ENCODE assay signal across 31 cellular contexts in genomic region chr11:126190792-126191191, GRCh38. TPM values are rescaled to one million over a fixed set of nuclear protein-coding genes. Genes with fewer than 3 reads are reported as not detected.
DNase-seq lines count a peak whose midpoint lies in the region; ATAC-seq and TF ChIP-seq lines count a peak whose summit lies in the region.
"Had no signal": no experiment of that assay in that cellular context is flagged by ENCODE, and none has a peak within 500 bp of the region (broad histone marks: within the 10 kb centered on the region; RNA-seq: fewer than 3 reads in every experiment).

No MANE protein-coding gene starts in this region.

- ATAC-seq in GM23338 (no peak), heart right ventricle (no peak), GM18868 (IDR thresholded peaks at IDR 0.05; ENCODE audit: unreplicated experiment) (no peak)
- ATAC-seq: activated CD4-positive, alpha-beta T cell treated with anti-CD3 and anti-CD28 coated beads for 36 hours; CD8-positive, alpha-beta T cell; heart left ventricle; K562; mucosa of descending colon; natural killer cell; SK-N-SH treated with all-trans-retinoic acid at 6 μM for 48 hours; stimulated activated naive CD8-positive, alpha-beta T cell treated with anti-CD3 and anti-CD28 coated beads, Interleukin-15, Interleukin-2, amounts not matched to agents 100 U/mL and 50 U/mL, for 24 hours had no signal

- no peaks in the 10 kb centered on the region for H3K79me2 ChIP-seq in GM23338 (replicated peaks; ENCODE audit: insufficient read depth)

- H3F3A ChIP-seq in GM23338 (replicated peaks; ENCODE audit: low read depth): no peaks in the 10 kb centered on the region

- TF ChIP-seq CTCF in GM23338 (conservative IDR thresholded peaks at IDR 0.05; ENCODE audit: low read depth in 2 of 2): no peak
- no peak for TF ChIP-seq CTCF in heart right ventricle (IDR thresholded peaks at IDR 0.05)
- no peak for TF ChIP-seq CTCF in WERI-Rb-1 (IDR thresholded peaks at IDR 0.05; ENCODE audit: low read depth, low read length)

- intact Hi-C loops in heart right ventricle (cut with DNase I): loop anchor here (1.0 to 10.0 kb wide), 6 partner anchors 48 to 268 kb away; partner anchors contain the start of genes CDON (in 4 of the 10) and VSIG10L2 (in 1 of the 10)

- H3K4me2 ChIP-seq in GM23338: no peak overlapping the region
- H3K4me2 ChIP-seq: smooth muscle cell had no signal

- peaks cover 12% of the 10 kb centered on the region for H3K4me1 Mint-ChIP-seq in GM23338
- H3K4me1 Mint-ChIP-seq: activated CD4-positive, alpha-beta T cell treated with anti-CD3 and anti-CD28 coated beads for 36 hours; endodermal cell had no signal

- H3K9me3 Mint-ChIP-seq in GM23338: no peaks in the 10 kb centered on the region
- H3K9me3 Mint-ChIP-seq: activated naive CD8-positive, alpha-beta T cell treated with anti-CD3 and anti-CD28 coated beads, Interleukin-2, amount 10 ng/mL, durations not matched to agents 7 days and 5 days; CD8-positive, alpha-beta T cell; dendritic cell treated with granulocyte-macrophage colony-stimulating factor and Interleukin-4, amounts not matched to agents 40 ng/mL and 50 ng/mL, for 4 days; natural killer cell had no signal

- H3K9me3 ChIP-seq in heart right ventricle: no peaks in the 10 kb centered on the region
- no peaks in the 10 kb centered on the region for H3K9me3 ChIP-seq in WERI-Rb-1 (ENCODE audit: severe bottlenecking)
- H3K9me3 ChIP-seq: ascending aorta, esophagus muscularis mucosa, heart left ventricle, mucosa of descending colon had no signal

- peaks cover 12% of the 10 kb centered on the region for H3K27me3 Mint-ChIP-seq in GM23338 (ENCODE audit: insufficient read depth, low read depth, poor library complexity)
- H3K27me3 Mint-ChIP-seq: activated CD4-positive, alpha-beta T cell treated with anti-CD3 and anti-CD28 coated beads for 36 hours; activated naive CD8-positive, alpha-beta T cell treated with anti-CD3 and anti-CD28 coated beads, Interleukin-2, amount 10 ng/mL, durations not matched to agents 7 days and 5 days; dendritic cell treated with granulocyte-macrophage colony-stimulating factor and Interleukin-4, amounts not matched to agents 40 ng/mL and 50 ng/mL, for 4 days had no signal

- H4K20me1 ChIP-seq in GM23338 (replicated peaks; ENCODE audit: insufficient read depth): no peaks in the 10 kb centered on the region; the same call in 1 of the 2 replicates

- H3K4me1 ChIP-seq in GM23338 (ENCODE audit: insufficient read depth) (no peaks in the 10 kb centered on the region), heart right ventricle (peaks cover 0 to 6% (median 0%) of the 10 kb centered on the region in 9 donors)
- H3K4me1 ChIP-seq: ascending aorta had no signal

- no peak overlapping the region for H3K4me3 Mint-ChIP-seq in GM23338
- H3K4me3 Mint-ChIP-seq: activated CD4-positive, alpha-beta T cell treated with anti-CD3 and anti-CD28 coated beads for 36 hours; activated naive CD8-positive, alpha-beta T cell treated with anti-CD3 and anti-CD28 coated beads, Interleukin-2, amount 10 ng/mL, durations not matched to agents 7 days and 5 days; CD8-positive, alpha-beta T cell; dendritic cell treated with granulocyte-macrophage colony-stimulating factor and Interleukin-4, amounts not matched to agents 40 ng/mL and 50 ng/mL, for 4 days; endodermal cell; natural killer cell had no signal

- DNase-seq in GM23338 (ENCODE audit: low spot score) (no peak), amniotic epithelial cell (ENCODE audit: low read depth) (peak; percentile 52), left kidney (ENCODE audit: low read depth, low spot score) (peak; percentile 50), renal cortical epithelial cell (ENCODE audit: low read depth) (peak; percentile 22), heart right ventricle (no peak), WERI-Rb-1 (no peak)
- DNase-seq: activated CD4-positive, alpha-beta T cell treated with anti-CD3 and anti-CD28 coated beads for 36 hours; activated effector memory CD4-positive, alpha-beta T cell treated with anti-CD3 and anti-CD28 coated beads, Interleukin-2, amount 50 U/mL, for 16 hours; activated naive CD8-positive, alpha-beta T cell treated with anti-CD3 and anti-CD28 coated beads, Interleukin-2, amount 10 ng/mL, durations not matched to agents 7 days and 5 days; AML-193; caudate nucleus; CD8-positive, alpha-beta T cell; endodermal cell; foreskin fibroblast; heart left ventricle; mucosa of descending colon; natural killer cell; NCI-H1105; NCI-H187 treated with DMSO at 0.1 percent for 48 hours; NCI-H526; OCI-M1; stimulated activated naive CD8-positive, alpha-beta T cell treated with anti-CD3 and anti-CD28 coated beads, Interleukin-15, Interleukin-2, amounts not matched to agents 100 U/mL and 50 U/mL, for 24 hours; T-helper 2 cell had no signal

- no peak overlapping the region for H2AFZ ChIP-seq in GM23338

- H3K4me3 ChIP-seq in GM23338: no peak overlapping the region
- no peak overlapping the region for H3K4me3 ChIP-seq in heart right ventricle
- H3K4me3 ChIP-seq in WERI-Rb-1 (ENCODE audit: low read depth, low read length): no peak overlapping the region
- H3K4me3 ChIP-seq: ascending aorta, esophagus muscularis mucosa, heart left ventricle, K562, lung, mucosa of descending colon, smooth muscle cell had no signal

- 92 to 97% methylated on average over 14 of the region's 14 CpGs for WGBS in heart right ventricle, 2 donors

- no peak overlapping the region for H3K27ac ChIP-seq in GM23338 (ENCODE audit: low read depth)
- no peak overlapping the region for H3K27ac ChIP-seq in heart right ventricle
- H3K27ac ChIP-seq in WERI-Rb-1: no peak overlapping the region
- H3K27ac ChIP-seq: ascending aorta, esophagus muscularis mucosa, heart left ventricle had no signal

- H3K9me2 ChIP-seq in GM23338 (ENCODE audit: insufficient read depth): no peaks in the 10 kb centered on the region

- H3K36me3 Mint-ChIP-seq in GM23338 (ENCODE audit: low read depth): peaks cover 33% of the 10 kb centered on the region

- peak overlapping the region; percentile 68; the same call in 1 of the 2 replicates for H3K27ac Mint-ChIP-seq in GM23338
- H3K27ac Mint-ChIP-seq: activated CD4-positive, alpha-beta T cell treated with anti-CD3 and anti-CD28 coated beads for 36 hours; activated naive CD8-positive, alpha-beta T cell treated with anti-CD3 and anti-CD28 coated beads, Interleukin-2, amount 10 ng/mL, durations not matched to agents 7 days and 5 days; CD8-positive, alpha-beta T cell; dendritic cell treated with granulocyte-macrophage colony-stimulating factor and Interleukin-4, amounts not matched to agents 40 ng/mL and 50 ng/mL, for 4 days; endodermal cell; natural killer cell had no signal

- no peaks in the 10 kb centered on the region for H3K27me3 ChIP-seq in GM23338 (ENCODE audit: insufficient read depth)
- no peaks in the 10 kb centered on the region for H3K27me3 ChIP-seq in heart right ventricle
- no peaks in the 10 kb centered on the region for H3K27me3 ChIP-seq in WERI-Rb-1 (ENCODE audit: insufficient read depth, low read depth, severe bottlenecking)
- H3K27me3 ChIP-seq: ascending aorta, esophagus muscularis mucosa, heart left ventricle had no signal

- no peaks in the 10 kb centered on the region for H3K36me3 ChIP-seq in GM23338 (ENCODE audit: insufficient read depth)
- peaks cover 0 to 78% (median 5%) of the 10 kb centered on the region in 9 donors for H3K36me3 ChIP-seq in heart right ventricle
- peaks cover 26% of the 10 kb centered on the region for H3K36me3 ChIP-seq in WERI-Rb-1

TF ChIP-seq in GM23338, 12 proteins besides CTCF, POLR2A, EP300 and RAD21 (continues in another document):
- no peak for TF ChIP-seq JUNB (IDR thresholded peaks at IDR 0.05; ENCODE audit: unreplicated experiment)
- TF ChIP-seq ZNF331 (CRISPR knock-in tag; IDR thresholded peaks at IDR 0.05; ENCODE audit: low read depth): no peak
- TF ChIP-seq STAT1 (IDR thresholded peaks at IDR 0.05; ENCODE audit: unreplicated experiment): no peak
- TF ChIP-seq NANOG (IDR thresholded peaks at IDR 0.05; ENCODE audit: borderline replicate concordance): no peak
- TF ChIP-seq, protein P1, sequence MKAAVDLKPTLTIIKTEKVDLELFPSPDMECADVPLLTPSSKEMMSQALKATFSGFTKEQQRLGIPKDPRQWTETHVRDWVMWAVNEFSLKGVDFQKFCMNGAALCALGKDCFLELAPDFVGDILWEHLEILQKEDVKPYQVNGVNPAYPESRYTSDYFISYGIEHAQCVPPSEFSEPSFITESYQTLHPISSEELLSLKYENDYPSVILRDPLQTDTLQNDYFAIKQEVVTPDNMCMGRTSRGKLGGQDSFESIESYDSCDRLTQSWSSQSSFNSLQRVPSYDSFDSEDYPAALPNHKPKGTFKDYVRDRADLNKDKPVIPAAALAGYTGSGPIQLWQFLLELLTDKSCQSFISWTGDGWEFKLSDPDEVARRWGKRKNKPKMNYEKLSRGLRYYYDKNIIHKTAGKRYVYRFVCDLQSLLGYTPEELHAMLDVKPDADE (IDR thresholded peaks at IDR 0.05): no peak
- no peak for TF ChIP-seq ZNF114 (CRISPR knock-in tag; IDR thresholded peaks at IDR 0.05)

RNA-seq across cellular contexts. Expression of gene RPUSD4, which starts 20.7 kb away (rescaled TPM):
- total RNA-seq in GM23338 (2014; rRNA removed; shearing (Covaris generic)): 43.6 and 60.8 TPM in 2 replicates
- polyA plus RNA-seq in GM23338 (2016; fragmentation: Nextera tagmentation; extraction: Ambion mirVana) (20.3 and 20.8 TPM in 2 replicates), heart right ventricle (10 to 100 TPM; 12.8 to 15.2 TPM)
- total RNA-seq in renal cortical epithelial cell (28.9 and 46.7 TPM in 2 replicates), heart right ventricle (10 to 100 TPM; 34.5 to 70.0 (median 37.4) TPM)

RNA-seq across cellular contexts. Expression of gene FAM118B, which starts 20.8 kb away (rescaled TPM):
- total RNA-seq in GM23338 (2014; rRNA removed; shearing (Covaris generic)): 43.4 and 75.0 TPM in 2 replicates
- polyA plus RNA-seq in GM23338 (2016; fragmentation: Nextera tagmentation; extraction: Ambion mirVana): 24.7 and 33.7 TPM in 2 replicates
- 45.2 and 64.9 TPM in 2 replicates for total RNA-seq in renal cortical epithelial cell
- total RNA-seq in heart right ventricle: 10 to 100 TPM; 18.3 to 52.8 (median 24.7) TPM
- polyA plus RNA-seq in heart right ventricle: 1 to 10 TPM; 7.6 to 9.3 TPM

Comparison
In these comparisons a context has a peak if more than half of its experiments do, and no peak if none do; other contexts are left out.
1. DNase-seq: peak in amniotic epithelial cell (single experiment), left kidney (single experiment) and renal cortical epithelial cell (single experiment); none in GM23338 (single experiment), heart right ventricle (0 of 2) and WERI-Rb-1 (single experiment).